1 cellular context compared by ENCODE assay signal in genomic region chr11:94519478-94520084, GRCh38.
TF ChIP-seq lines count a peak whose summit lies in the region.

No MANE protein-coding gene starts in this region.

TF ChIP-seq in endothelial cell of umbilical vein, 7 proteins besides CTCF, POLR2A, EP300 and RAD21:
- TF ChIP-seq MYC (IDR thresholded peaks at IDR 0.05; ENCODE audit: low read depth, low read length) (no peak), FOS (IDR thresholded peaks at IDR 0.05; ENCODE audit: borderline replicate concordance, insufficient read depth, low read length) (no peak), EZH2 (IDR thresholded peaks at IDR 0.05; ENCODE audit: borderline replicate concordance, low read depth, low read length, severe bottlenecking) (no peak), JUN (IDR thresholded peaks at IDR 0.05; ENCODE audit: borderline replicate concordance, insufficient read depth, insufficient read length, low read depth) (no peak), POLR2AphosphoS5 (IDR thresholded peaks at IDR 0.05; ENCODE audit: insufficient read depth, low read depth, low read length) (no peak), MAX (IDR thresholded peaks at IDR 0.05; ENCODE audit: insufficient read depth, insufficient read length) (no peak), GATA2 (IDR thresholded peaks at IDR 0.05; ENCODE audit: insufficient read depth, insufficient read length, low read depth, low read length) (no peak)
